ENCODE assay signal across 12 cellular contexts in the genomic region with DNA sequence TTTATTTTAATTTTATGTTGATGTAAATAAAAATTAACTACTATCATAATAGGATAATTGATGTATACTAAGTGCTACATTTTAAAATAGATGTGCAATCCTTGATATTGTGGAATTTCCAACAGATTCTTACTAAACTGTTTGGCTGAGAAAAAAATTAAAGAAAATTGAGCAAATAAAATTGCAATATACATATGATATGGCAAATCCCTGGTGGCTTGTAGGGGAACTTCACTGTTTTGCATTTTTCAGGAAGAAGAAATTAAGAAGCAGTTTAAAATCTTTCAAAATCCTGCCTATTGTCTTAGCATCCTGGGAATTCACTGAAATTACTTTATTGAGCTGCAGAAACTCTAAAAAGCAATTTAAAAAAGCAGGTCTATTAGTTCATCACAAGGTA.
"Had no signal": no experiment of that assay in that cellular context is flagged by ENCODE, and none has a peak within 500 bp of the region (broad histone marks: within the 10 kb centered on the region; RNA-seq: fewer than 3 reads in every experiment).

No MANE protein-coding gene starts in this region.

- H3K27me3 Mint-ChIP-seq: activated B cell treated with CpG ODN at 0.5 μM for 24 hours; activated naive CD8-positive, alpha-beta T cell treated with anti-CD3 and anti-CD28 coated beads, Interleukin-2, amount 10 ng/mL, durations not matched to agents 7 days and 5 days; stimulated activated memory B cell treated with anti-CD40 and anti-IgM and Interleukin-4, amounts not matched to agents 10 μg/mL and 1 μg/mL and 100 μg/mL, for 72 hours had no signal

- H3K27ac Mint-ChIP-seq: activated B cell treated with CpG ODN at 0.5 μM for 24 hours; activated naive CD8-positive, alpha-beta T cell treated with anti-CD3 and anti-CD28 coated beads, Interleukin-2, amount 10 ng/mL, durations not matched to agents 7 days and 5 days; immature natural killer cell; stimulated activated memory B cell treated with anti-CD40 and anti-IgM and Interleukin-4, amounts not matched to agents 10 μg/mL and 1 μg/mL and 100 μg/mL, for 72 hours; T-helper 2 cell treated with Interferon-gamma antibody and Interleukin-4, amounts not matched to agents 5 μg/mL and 100 μg/mL, for 36 hours had no signal

- H3K9me3 ChIP-seq: pancreas had no signal

- H3K36me3 ChIP-seq: pancreas had no signal

- H3K27ac ChIP-seq: dorsolateral prefrontal cortex, pancreas had no signal

- H3K4me3 ChIP-seq: dorsolateral prefrontal cortex, pancreas had no signal

- H3K4me3 Mint-ChIP-seq: activated B cell treated with CpG ODN at 0.5 μM for 24 hours; activated naive CD8-positive, alpha-beta T cell treated with anti-CD3 and anti-CD28 coated beads, Interleukin-2, amount 10 ng/mL, durations not matched to agents 7 days and 5 days; immature natural killer cell; stimulated activated memory B cell treated with anti-CD40 and anti-IgM and Interleukin-4, amounts not matched to agents 10 μg/mL and 1 μg/mL and 100 μg/mL, for 72 hours; T-helper 2 cell treated with Interferon-gamma antibody and Interleukin-4, amounts not matched to agents 5 μg/mL and 100 μg/mL, for 36 hours had no signal

- H3K27me3 ChIP-seq: dorsolateral prefrontal cortex, pancreas had no signal

- H3K36me3 Mint-ChIP-seq: activated naive CD8-positive, alpha-beta T cell treated with anti-CD3 and anti-CD28 coated beads, Interleukin-2, amount 10 ng/mL, durations not matched to agents 7 days and 5 days; immature natural killer cell; stimulated activated memory B cell treated with anti-CD40 and anti-IgM and Interleukin-4, amounts not matched to agents 10 μg/mL and 1 μg/mL and 100 μg/mL, for 72 hours had no signal

- H3K4me1 ChIP-seq: pancreas had no signal

- H3K9me3 Mint-ChIP-seq: activated naive CD8-positive, alpha-beta T cell treated with anti-CD3 and anti-CD28 coated beads, Interleukin-2, amount 10 ng/mL, durations not matched to agents 7 days and 5 days; stimulated activated memory B cell treated with anti-CD40 and anti-IgM and Interleukin-4, amounts not matched to agents 10 μg/mL and 1 μg/mL and 100 μg/mL, for 72 hours had no signal

- DNase-seq: activated B cell treated with CpG ODN at 0.5 μM for 24 hours; activated CD4-positive, alpha-beta T cell treated with anti-CD3 and anti-CD28 coated beads for 48 hours; activated CD8-positive, alpha-beta memory T cell treated with anti-CD3 and anti-CD28 coated beads, Interleukin-2, amount 50 U/mL, for 48 hours; activated gamma-delta T cell treated with Interleukin-2 at 50 U/mL for 16 hours; activated naive CD8-positive, alpha-beta T cell treated with anti-CD3 and anti-CD28 coated beads, Interleukin-2, amount 10 ng/mL, durations not matched to agents 7 days and 5 days; dorsolateral prefrontal cortex; foreskin fibroblast; immature natural killer cell; pancreas; stimulated activated CD4-positive, alpha-beta T cell treated with anti-CD3 and anti-CD28 coated beads, Interleukin-2, amount 100 ng/mL, for 48 hours had no signal

- H3K4me1 Mint-ChIP-seq: activated B cell treated with CpG ODN at 0.5 μM for 24 hours; activated naive CD8-positive, alpha-beta T cell treated with anti-CD3 and anti-CD28 coated beads, Interleukin-2, amount 10 ng/mL, durations not matched to agents 7 days and 5 days; immature natural killer cell; stimulated activated memory B cell treated with anti-CD40 and anti-IgM and Interleukin-4, amounts not matched to agents 10 μg/mL and 1 μg/mL and 100 μg/mL, for 72 hours had no signal
